8 cellular contexts compared by ENCODE assay signal in genomic region chr10:123154943-123155505, GRCh38. TPM values are rescaled to one million over a fixed set of nuclear protein-coding genes. Genes with fewer than 3 reads are reported as not detected.
DNase-seq lines count a peak whose midpoint lies in the region; ATAC-seq and TF ChIP-seq lines count a peak whose summit lies in the region.

No MANE protein-coding gene starts in this region.

- H2AK5ac ChIP-seq in IMR-90 (ENCODE audit: low read depth, low read length) = peak overlapping the region; percentile 68; the same call in 1 of the 2 replicates

- no peak overlapping the region for H3K18ac ChIP-seq in IMR-90 (ENCODE audit: low read depth, low read length)

- H3K79me1 ChIP-seq in IMR-90 (ENCODE audit: low read depth in 1 of 2, low read length in 2 of 2) = peaks cover 0 to 20% of the 10 kb centered on the region in 2 experiments; a peak in 2 of 4 replicates

- peak overlapping the region; percentile 82 for H2BK5ac ChIP-seq in IMR-90 (ENCODE audit: low read depth, low read length, poor library complexity, severe bottlenecking)

- H3K4me1 ChIP-seq in IMR-90 (ENCODE audit: control insufficient read depth, insufficient read depth, low read length) (peaks cover 1% of the 10 kb centered on the region), adrenal gland (replicated peaks in 1 of 2) (peaks cover 3 to 49% of the 10 kb centered on the region in 2 donors), subcutaneous abdominal adipose tissue (ENCODE audit: control insufficient read depth in 5 of 5, insufficient read depth in 5 of 5, low read length in 5 of 5) (peaks cover 5 to 30% (median 28%) of the 10 kb centered on the region in 5 donors)

- peak overlapping the region; percentile 41 for H3K14ac ChIP-seq in IMR-90 (replicated peaks; ENCODE audit: low read depth, low read length)

- peak overlapping the region; percentile 90 for H2AFZ ChIP-seq in IMR-90 (replicated peaks; ENCODE audit: low read length, poor library complexity)

- intact Hi-C loops in IMR-90 (cut with micrococcal nuclease) (loop anchor here (10.0 kb wide), 2 partner anchors 300 to 1260 kb away; partner anchors contain the start of gene OAT), adrenal gland (cut with DNase I) (no loop called here)

- peak overlapping the region; percentile 56; the same call in 1 of the 2 replicates for H3K56ac ChIP-seq in IMR-90 (ENCODE audit: extremely low read depth, insufficient read depth, low read length)

- in situ Hi-C loops in IMR-90 (cut with MboI; ENCODE audit: low sequenced_read_pairs) = loop anchor here (25.0 kb wide), 2 partner anchors 293 to 1018 kb away; no protein-coding TSS in a partner anchor

- H3K4me2 ChIP-seq in IMR-90 (ENCODE audit: low read depth, low read length) = peak overlapping the region; percentile 98

- H4K5ac ChIP-seq in IMR-90 (ENCODE audit: low read depth, low read length) = no peak overlapping the region

- H3K27me3 ChIP-seq in IMR-90 (ENCODE audit: control insufficient read depth, insufficient read depth, low read length) (peaks cover 21% of the 10 kb centered on the region), adrenal gland (peaks cover 23% of the 10 kb centered on the region), subcutaneous abdominal adipose tissue (ENCODE audit: control insufficient read depth in 5 of 5, insufficient read depth in 4 of 5, low read length in 5 of 5) (peaks cover 23 to 28% (median 24%) of the 10 kb centered on the region in 5 donors)

- dilution Hi-C loops in IMR-90 (cut with HindIII; ENCODE audit: low sequenced_read_pairs, unreplicated experiment) = no loop called here

- H3K23ac ChIP-seq in IMR-90 (ENCODE audit: low read depth, low read length) = peak overlapping the region; percentile 66

- TF ChIP-seq CTCF in IMR-90 (conservative IDR thresholded peaks at IDR 0.05; ENCODE audit: low read depth, low read length) (no peak), adrenal gland (IDR thresholded peaks at IDR 0.05) (no peak)

- no peaks in the 10 kb centered on the region for H3K9me1 ChIP-seq in IMR-90 (ENCODE audit: insufficient read depth, low read length)

- H2BK15ac ChIP-seq in IMR-90 (ENCODE audit: low read depth, low read length) = no peak overlapping the region

- H2BK120ac ChIP-seq in IMR-90 (ENCODE audit: low read depth, low read length) = no peak overlapping the region

- peak overlapping the region; percentile 75 for H3K27ac ChIP-seq in IMR-90 (ENCODE audit: insufficient read depth, low read length)
- H3K27ac ChIP-seq in adrenal gland = peak overlapping the region in 3 of 5 donors; percentile 89 to 95 (median 92)
- peak overlapping the region; percentile 76 for H3K27ac ChIP-seq in subcutaneous abdominal adipose tissue (ENCODE audit: low read depth, low read length)

- TF ChIP-seq RAD21 in IMR-90 (IDR thresholded peaks at IDR 0.05; ENCODE audit: low read length) = no peak

- H2BK20ac ChIP-seq in IMR-90 (ENCODE audit: low read depth, low read length) = no peak overlapping the region

- CTCF ChIA-PET in IMR-90 (lab: Yijun Ruan, JAX) = no interaction called here

- H3K4me3 ChIP-seq in IMR-90 (ENCODE audit: insufficient read depth, low read depth, low read length) (peak overlapping the region; percentile 79), adrenal gland (peak overlapping the region; percentile 70 to 96 (median 86)), subcutaneous abdominal adipose tissue (ENCODE audit: low read depth in 1 of 5, low read length in 5 of 5) (peak overlapping the region; percentile 77 to 95 (median 91))

- peak overlapping the region; percentile 38 to 69; a peak in 3 of 4 replicates for H4K8ac ChIP-seq in IMR-90 (ENCODE audit: low read depth in 2 of 2, low read length in 2 of 2)

- H3K36me3 ChIP-seq in IMR-90 (ENCODE audit: control insufficient read depth, insufficient read depth, low read length) (peaks cover 2% of the 10 kb centered on the region; the same call in 1 of the 2 replicates), adrenal gland (replicated peaks in 1 of 2) (peaks cover 0 to 23% of the 10 kb centered on the region in 2 donors), subcutaneous abdominal adipose tissue (ENCODE audit: control insufficient read depth in 5 of 5, insufficient read depth in 5 of 5, low read length in 5 of 5) (peaks cover 16 to 24% (median 20%) of the 10 kb centered on the region in 5 donors)

- 0 out of 2 replicates have a peak, but pooled peaks cover 3% of the 10 kb centered on the region for H3K9me3 ChIP-seq in IMR-90 (ENCODE audit: control insufficient read depth, insufficient read depth, low read length)
- H3K9me3 ChIP-seq in adrenal gland (replicated peaks in 1 of 3) = no peaks in the 10 kb centered on the region
- H3K9me3 ChIP-seq in subcutaneous abdominal adipose tissue (ENCODE audit: control insufficient read depth in 5 of 5, low read length in 5 of 5) = no peaks in the 10 kb centered on the region

- peak overlapping the region; percentile 75 for H2AK9ac ChIP-seq in IMR-90 (replicated peaks; ENCODE audit: low read depth, low read length, poor library complexity)

- peaks cover 22% of the 10 kb centered on the region for H4K20me1 ChIP-seq in IMR-90 (ENCODE audit: insufficient read depth, low read length)

- H3K4ac ChIP-seq in IMR-90 (ENCODE audit: low read depth, low read length) = peak overlapping the region; percentile 24

- TF ChIP-seq POLR2A in IMR-90 (IDR thresholded peaks at IDR 0.05; ENCODE audit: low read depth, low read length) (no peak), adrenal gland (IDR thresholded peaks at IDR 0.05) (no peak)

- POLR2A ChIA-PET in IMR-90 (lab: Charles Lee; ENCODE audit: unreplicated experiment) = no interaction called here

- H3K9ac ChIP-seq in IMR-90 (ENCODE audit: low read depth, low read length) (peak overlapping the region; percentile 79), subcutaneous abdominal adipose tissue (ENCODE audit: low read length in 5 of 5) (peak overlapping the region; percentile 22 to 97 (median 87))

- BruUV-seq in IMR-90 (replicated peaks; lab: Mats Ljungman, UMichigan) = TSS peak; percentile 49

- WGBS in IMR-90 (ENCODE audit: extremely low coverage in 2 of 2, insufficient read length in 1 of 2), 2 experiments = 2% methylated on average over 9 of the region's 26 CpGs; no CpG with 5 or more reads in 1 of the 2 experiments
- WGBS in adrenal gland, 4 donors = 5 to 16% (median 7%) methylated on average over 17 to 26 of the region's 26 CpGs

- peak; percentile 59 for DNase-seq in ELR (ENCODE audit: low read depth)
- peak; percentile 40 for DNase-seq in IMR-90
- DNase-seq in adrenal gland = peak in 4 of 7 donors; percentile 55 to 66 (median 63)
- DNase-seq in islet precursor cell = peak; percentile 76
- no peak for DNase-seq in activated gamma-delta T cell treated with Interleukin-2 at 50 U/mL for 16 hours

- ATAC-seq in GM21526 (IDR thresholded peaks at IDR 0.05; ENCODE audit: low FRiP score, unreplicated experiment) (peak; percentile 18), IMR-90 (ENCODE audit: low read depth) (peak; percentile 13), GM18858 (IDR thresholded peaks at IDR 0.05; ENCODE audit: unreplicated experiment) (no peak)

- peak overlapping the region; percentile 39; the same call in 1 of the 2 replicates for H4K91ac ChIP-seq in IMR-90 (ENCODE audit: insufficient read depth, low read depth, low read length)

TF ChIP-seq in IMR-90, 13 proteins besides CTCF, POLR2A, EP300 and RAD21:
- TF ChIP-seq CEBPB (IDR thresholded peaks at IDR 0.05; ENCODE audit: low read depth, low read length) (no peak), MXI1 (IDR thresholded peaks at IDR 0.05; ENCODE audit: borderline replicate concordance, low read depth, low read length) (peak; percentile 65; the same call in 1 of the 2 replicates), RCOR1 (IDR thresholded peaks at IDR 0.05; ENCODE audit: insufficient replicate concordance, low read length) (no peak)

RNA-seq across cellular contexts. Expression of gene BUB3, which starts 0.8 kb away (rescaled TPM):
- total RNA-seq in IMR-90 (2012; rRNA removed) (346 and 384 TPM in 2 replicates), adrenal gland (100 to 1,000 TPM in 4 of 8 donors, 10 to 100 TPM in 4; 73.9 to 149 (median 106) TPM)
- polyA plus RNA-seq in IMR-90 (2012; rRNA removed) (214 and 215 TPM in 2 replicates), adrenal gland (100 to 1,000 TPM in 1 of 3 donors, 10 to 100 TPM in 2; 23.8 to 167 (median 28.2) TPM)
- polyA plus RNA-seq in IMR-90 (2012; cell fraction: cytosol; rRNA removed) = 202 and 203 TPM in 2 replicates
- 205 and 239 TPM in 2 replicates for polyA plus RNA-seq in IMR-90 (2012; cell fraction: nucleus; rRNA removed; ENCODE audit: low replicate concordance)

RNA-seq across cellular contexts. Expression of gene HMX2, which starts 7.1 kb away (rescaled TPM):
- not detected in 2 replicates for total RNA-seq in IMR-90 (2012; rRNA removed)
- not detected in 2 replicates for polyA plus RNA-seq in IMR-90 (2012; rRNA removed)
- polyA plus RNA-seq in IMR-90 (2012; cell fraction: cytosol; rRNA removed) = not detected in 2 replicates
- not detected in 2 replicates for polyA plus RNA-seq in IMR-90 (2012; cell fraction: nucleus; rRNA removed; ENCODE audit: low replicate concordance)
- total RNA-seq in adrenal gland = not detected
- not detected for polyA plus RNA-seq in adrenal gland

RNA-seq across cellular contexts. Expression of gene HMX3, which starts 19.3 kb away (rescaled TPM):
- total RNA-seq in IMR-90 (2012; rRNA removed) (not detected in 2 replicates), adrenal gland (1 to 10 TPM in 1 of 8 donors, not detected in 7; 1.1 TPM)
- polyA plus RNA-seq in IMR-90 (2012; rRNA removed) (not detected in 2 replicates), adrenal gland (not detected)
- not detected in 2 replicates for polyA plus RNA-seq in IMR-90 (2012; cell fraction: cytosol; rRNA removed)
- not detected in 2 replicates for polyA plus RNA-seq in IMR-90 (2012; cell fraction: nucleus; rRNA removed; ENCODE audit: low replicate concordance)
